Comparison of ENCODE assay signal across 8 cellular contexts in the genomic region with DNA sequence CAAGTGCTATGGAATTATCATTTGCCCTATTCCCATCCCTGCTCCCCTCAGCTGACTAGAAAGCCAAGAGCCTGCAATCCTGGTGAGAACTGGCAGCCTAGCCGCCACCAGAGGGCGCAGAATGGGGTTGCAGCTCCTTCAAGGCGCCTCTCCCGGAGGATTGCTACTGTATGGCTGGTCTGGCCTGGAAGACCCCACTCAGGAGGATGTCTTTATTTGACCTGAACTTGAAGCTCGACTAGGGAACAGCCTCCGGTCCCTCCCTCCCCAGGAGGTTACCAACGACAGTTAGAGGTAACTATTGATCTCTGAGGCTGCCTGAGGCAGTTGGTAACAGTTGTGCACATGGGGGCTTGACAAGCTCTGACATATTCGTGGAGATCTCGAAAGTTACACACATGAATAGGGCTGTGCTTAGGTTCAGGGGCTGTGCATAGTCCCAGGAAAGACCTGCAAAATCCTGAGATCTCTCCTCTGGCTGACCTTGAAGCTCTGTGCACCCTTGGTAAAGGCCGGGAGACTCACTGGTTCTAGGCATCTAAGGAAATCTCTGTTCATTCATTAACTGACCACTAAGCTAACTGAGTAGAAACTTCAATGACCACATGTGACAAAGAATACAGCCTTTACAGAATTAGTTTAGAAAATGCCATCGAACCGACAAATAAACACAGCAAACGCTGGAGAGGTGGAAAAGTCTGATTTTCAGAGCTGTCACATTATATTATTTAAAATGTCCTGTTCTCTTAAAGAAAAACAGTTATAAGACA.
A peak's percentile ranks its signal among the peaks of the same experiment; 100 is the strongest.
DNase-seq lines count a peak whose midpoint lies in the region; ATAC-seq and TF ChIP-seq lines count a peak whose summit lies in the region.

No MANE protein-coding gene starts in this region.

- H3K36me3 Mint-ChIP-seq in Caco-2 (ENCODE audit: insufficient read depth, unreplicated experiment): peaks cover 4% of the 10 kb centered on the region
- H3K36me3 Mint-ChIP-seq in activated T-cell treated with anti-CD3 and anti-CD28 coated beads, Interleukin-2, amount 50 U/mL, for 4 hours (ENCODE audit: insufficient read depth): no peaks in the 10 kb centered on the region

- H4K20me1 ChIP-seq in OCI-LY3 (ENCODE audit: insufficient read depth, low read length): no peaks in the 10 kb centered on the region

- no peaks in the 10 kb centered on the region for H3K9me3 ChIP-seq in Caco-2
- no peaks in the 10 kb centered on the region for H3K9me3 ChIP-seq in OCI-LY3 (ENCODE audit: insufficient read depth, low read length)
- H3K9me3 ChIP-seq in neutrophil: no peaks in the 10 kb centered on the region
- no peaks in the 10 kb centered on the region for H3K9me3 ChIP-seq in suprapubic skin

- H3K27me3 Mint-ChIP-seq in Caco-2 (ENCODE audit: insufficient read depth, unreplicated experiment): peaks cover 4% of the 10 kb centered on the region
- no peaks in the 10 kb centered on the region for H3K27me3 Mint-ChIP-seq in activated T-cell treated with anti-CD3 and anti-CD28 coated beads, Interleukin-2, amount 50 U/mL, for 4 hours (ENCODE audit: low read depth)

- peak overlapping the region; percentile 72; the same call in 1 of the 2 replicates for H2AFZ ChIP-seq in OCI-LY3 (ENCODE audit: low read depth, low read length)

- DNase-seq in Caco-2 (peak; percentile 77 to 79), fibroblast of the aortic adventitia (ENCODE audit: low read depth) (peak; percentile 70), suprapubic skin (ENCODE audit: low spot score in 2 of 2) (peak; percentile 68 to 79)
- DNase-seq in activated T-cell treated with anti-CD3 and anti-CD28 coated beads, Interleukin-2, amount 50 U/mL, for 4 hours: peak; percentile 44

- H3K4me1 ChIP-seq in Caco-2 (no peaks in the 10 kb centered on the region), OCI-LY3 (ENCODE audit: low read length) (no peaks in the 10 kb centered on the region), neutrophil (ENCODE audit: control insufficient read depth in 1 of 2, insufficient read depth in 1 of 2, low read depth in 1 of 2, low read length in 1 of 2) (peaks cover 0 to 13% of the 10 kb centered on the region in 2 experiments), suprapubic skin (no peaks in the 10 kb centered on the region)

- H3K4me2 ChIP-seq in OCI-LY3 (ENCODE audit: low read length): peak overlapping the region; percentile 41

- WGBS in suprapubic skin: 52% methylated on average over 13 of the region's 13 CpGs

- intact Hi-C loops in Caco-2 (cut with micrococcal nuclease; ENCODE audit: unreplicated experiment): loop anchor here (1.0 to 2.0 kb wide), 4 partner anchors 14 to 316 kb away; no protein-coding TSS in a partner anchor

- no peak overlapping the region for H3K9ac ChIP-seq in OCI-LY3 (ENCODE audit: low read length)

- H3K27ac ChIP-seq in OCI-LY3 (ENCODE audit: low read length) (no peak overlapping the region), neutrophil (no peak overlapping the region), suprapubic skin (no peak overlapping the region)

- no peaks in the 10 kb centered on the region for H3K36me3 ChIP-seq in Caco-2 (ENCODE audit: control insufficient read depth, insufficient read depth, low read length)
- no peaks in the 10 kb centered on the region for H3K36me3 ChIP-seq in OCI-LY3 (replicated peaks; ENCODE audit: low read depth, low read length)
- H3K36me3 ChIP-seq in neutrophil: no peaks in the 10 kb centered on the region
- H3K36me3 ChIP-seq in suprapubic skin: no peaks in the 10 kb centered on the region

- H3K27me3 ChIP-seq in Caco-2 (replicated peaks; ENCODE audit: control insufficient read depth, insufficient read depth, low read length) (no peaks in the 10 kb centered on the region), OCI-LY3 (ENCODE audit: low read depth, low read length) (no peaks in the 10 kb centered on the region), neutrophil (peaks cover 13% of the 10 kb centered on the region), suprapubic skin (no peaks in the 10 kb centered on the region)

- no peak for TF ChIP-seq EP300 in suprapubic skin (IDR thresholded peaks at IDR 0.05)

- no peaks in the 10 kb centered on the region for H3K79me2 ChIP-seq in OCI-LY3 (ENCODE audit: low read length)

- H3K4me3 Mint-ChIP-seq in Caco-2 (ENCODE audit: unreplicated experiment): no peak overlapping the region
- H3K4me3 Mint-ChIP-seq in activated T-cell treated with anti-CD3 and anti-CD28 coated beads, Interleukin-2, amount 50 U/mL, for 4 hours: no peak overlapping the region

- no TSS peak for BruUV-seq in Caco-2 (replicated peaks; lab: Mats Ljungman, UMichigan)

- no peak for TF ChIP-seq POLR2A in suprapubic skin (IDR thresholded peaks at IDR 0.05)

- peak; percentile 89 to 96 for TF ChIP-seq CTCF in Caco-2 (IDR thresholded peaks at IDR 0.05; ENCODE audit: insufficient read depth in 1 of 2, low read depth in 1 of 2, low read length in 1 of 2, severe bottlenecking in 1 of 2, unreplicated experiment in 1 of 2)
- peak; percentile 95 for TF ChIP-seq CTCF in OCI-LY3 (IDR thresholded peaks at IDR 0.05; ENCODE audit: low read depth, low read length)
- peak; percentile 95 for TF ChIP-seq CTCF in fibroblast of the aortic adventitia (IDR thresholded peaks at IDR 0.05; ENCODE audit: insufficient read depth, low read length)
- TF ChIP-seq CTCF in neutrophil (IDR thresholded peaks at IDR 0.05): peak; percentile 23
- TF ChIP-seq CTCF in suprapubic skin (IDR thresholded peaks at IDR 0.05): peak; percentile 22 to 72

- H3K4me3 ChIP-seq in Caco-2 (ENCODE audit: low read depth, low read length): no peak overlapping the region
- no peak overlapping the region for H3K4me3 ChIP-seq in OCI-LY3 (ENCODE audit: low read length)
- no peak overlapping the region for H3K4me3 ChIP-seq in fibroblast of the aortic adventitia (ENCODE audit: low read depth, low read length)
- H3K4me3 ChIP-seq in neutrophil (ENCODE audit: low read depth in 1 of 2, low read length in 1 of 2): no peak overlapping the region
- H3K4me3 ChIP-seq in suprapubic skin: no peak overlapping the region

- CTCF ChIA-PET in Caco-2 (lab: Charles Lee): interaction anchor here (0.7 to 1.3 kb wide), 3 partner anchors 53 to 316 kb away, joined by 4 to 14 read pairs (median 7); partner anchors contain the start of gene TSPAN12

- peaks cover under 1% of the 10 kb centered on the region for H3K9me3 Mint-ChIP-seq in Caco-2 (ENCODE audit: unreplicated experiment)
- no peaks in the 10 kb centered on the region for H3K9me3 Mint-ChIP-seq in activated T-cell treated with anti-CD3 and anti-CD28 coated beads, Interleukin-2, amount 50 U/mL, for 4 hours

- H3K4me1 Mint-ChIP-seq in Caco-2 (ENCODE audit: low read depth, unreplicated experiment): no peaks in the 10 kb centered on the region
- no peaks in the 10 kb centered on the region for H3K4me1 Mint-ChIP-seq in activated T-cell treated with anti-CD3 and anti-CD28 coated beads, Interleukin-2, amount 50 U/mL, for 4 hours (ENCODE audit: low read depth)

- POLR2A ChIA-PET in Caco-2 (lab: Charles Lee): interaction anchor here (0.5 kb wide), 1 partner anchor 158 kb away, joined by 8 read pairs; the partner anchor contains the start of gene ING3

- ATAC-seq in GM19395 (IDR thresholded peaks at IDR 0.05; ENCODE audit: unreplicated experiment) (peak; percentile 95), HG03442 (IDR thresholded peaks at IDR 0.05; ENCODE audit: unreplicated experiment) (peak; percentile 92)
- ATAC-seq in activated T-cell treated with anti-CD3 and anti-CD28 coated beads, Interleukin-2, amount 50 U/mL, for 4 hours: peak in 1 of 2 donors; percentile 65

- H3K27ac Mint-ChIP-seq in Caco-2 (ENCODE audit: unreplicated experiment): no peak overlapping the region

Comparison
In these comparisons a context has a peak if more than half of its experiments do, and no peak if none do; other contexts are left out.
1. CTCF ChIP-seq: peak in every context shown above with its lines; median percentile 95 in OCI-LY3; 95 in fibroblast of the aortic adventitia; 92 in Caco-2; 47 in suprapubic skin; 23 in neutrophil.